In genomic region chr1:109282952-109283747, GRCh38 we compare ENCODE assay signal across 8 cellular contexts. TPM values are rescaled to one million over a fixed set of nuclear protein-coding genes. Genes with fewer than 3 reads are reported as not detected.
DNase-seq lines count a peak whose midpoint lies in the region; ATAC-seq and TF ChIP-seq lines count a peak whose summit lies in the region.

Gene PSRC1 (minus strand): TSS chr1:109283145.

- peaks cover 8% of the 10 kb centered on the region for H3K4me1 ChIP-seq in BE2C

- no peaks in the 10 kb centered on the region for H3K27me3 ChIP-seq in BE2C

- peak within 1 kb of the TSS; percentile 91 for H3K4me3 ChIP-seq in BE2C (ENCODE audit: low read depth, low read length)

- peak; percentile 95 for ATAC-seq in HG03439 (IDR thresholded peaks at IDR 0.05; ENCODE audit: unreplicated experiment)

- TF ChIP-seq POLR2A in GM19193 (IDR thresholded peaks at IDR 0.05; ENCODE audit: extremely low read depth, insufficient read depth, insufficient read length): peak; percentile 81

- H3K36me3 ChIP-seq in BE2C: peaks cover 6% of the 10 kb centered on the region; the same call in 1 of the 2 replicates

- peak within 1 kb of the TSS; percentile 89 for H3K27ac ChIP-seq in cingulate gyrus (ENCODE audit: low read depth, low read length)

- no peaks in the 10 kb centered on the region for H3K9me3 ChIP-seq in BE2C

- DNase-seq in BE2C: peak; percentile 98
- peak; percentile 95 for DNase-seq in NCI-H510A treated with DMSO at 0.1 percent for 48 hours (lab: John Stamatoyannopoulos, UW)
- DNase-seq in activated CD4-positive, alpha-beta T cell treated with anti-CD3 and anti-CD28 coated beads for 24 hours (ENCODE audit: low read depth in 2 of 2): peak; percentile 84 to 87
- peak; percentile 95 for DNase-seq in kidney tubule cell (ENCODE audit: low spot score)
- DNase-seq in stimulated activated CD4-positive, alpha-beta T cell treated with anti-CD3 and anti-CD28 coated beads, Interleukin-1b, Interleukin-23, amount 100 ng/mL, for 24 hours (ENCODE audit: low read depth in 4 of 4, low spot score in 1 of 4): peak; percentile 73 to 90 (median 82)

- TF ChIP-seq CTCF in BE2C (IDR thresholded peaks at IDR 0.05; ENCODE audit: low read depth, low read length): 0 out of 2 replicates have a peak, but pooled peaks have one; percentile 15

RNA-seq across cellular contexts. Expression of gene PSRC1, which starts in this region (rescaled TPM):
- 6.6 TPM for polyA plus RNA-seq in BE2C (2012; ENCODE audit: insufficient read depth, insufficient read length, low read depth)

Comparison
In these comparisons a context has a peak if more than half of its experiments do, and no peak if none do; other contexts are left out.
1. Peak in every context shown above with its lines: DNase-seq, ATAC-seq, H3K4me3 ChIP-seq and H3K27ac ChIP-seq.